Comparison of ENCODE assay signal across 8 cellular contexts in genomic region chr7:107170051-107170661, GRCh38. TPM values are rescaled to one million over a fixed set of nuclear protein-coding genes. Genes with fewer than 3 reads are reported as not detected.
DNase-seq lines count a peak whose midpoint lies in the region; ATAC-seq, FAIRE-seq and TF ChIP-seq lines count a peak whose summit lies in the region.

No MANE protein-coding gene starts in this region.

- peak overlapping the region; percentile 91 for H3K4me3 ChIP-seq in SK-N-MC
- peak overlapping the region; percentile 65 for H3K4me3 ChIP-seq in fibroblast of pulmonary artery (replicated peaks; ENCODE audit: low read depth, low read length)
- peak overlapping the region; percentile 87 for H3K4me3 ChIP-seq in retinal pigment epithelial cell (ENCODE audit: low read length)

- ATAC-seq in GM18519 (IDR thresholded peaks at IDR 0.05; ENCODE audit: low FRiP score, unreplicated experiment) = no peak
- no peak for ATAC-seq in HG03095 (IDR thresholded peaks at IDR 0.05; ENCODE audit: unreplicated experiment)
- no peak for ATAC-seq in GM18867 (IDR thresholded peaks at IDR 0.05; ENCODE audit: unreplicated experiment)
- no peak for ATAC-seq in GM18502 (IDR thresholded peaks at IDR 0.05; ENCODE audit: poor library complexity, unreplicated experiment)

- TF ChIP-seq CTCF in fibroblast of pulmonary artery (IDR thresholded peaks at IDR 0.05; ENCODE audit: low read length, missing control alignments) (no peak), retinal pigment epithelial cell (conservative IDR thresholded peaks at IDR 0.05; ENCODE audit: low read depth, low read length) (no peak)

- no peaks in the 10 kb centered on the region for H3K9me3 ChIP-seq in SK-N-MC (ENCODE audit: low read depth, low read length)

- peak; percentile 43 for FAIRE-seq in GM12891 (lab: Jason Lieb, UNC)

- peak overlapping the region; percentile 86 for H3K9ac ChIP-seq in SK-N-MC (ENCODE audit: insufficient read length)

- H3K36me3 ChIP-seq in SK-N-MC (ENCODE audit: insufficient read depth, low read length) = no peaks in the 10 kb centered on the region

- peak overlapping the region; percentile 87 for H3K27ac ChIP-seq in SK-N-MC

- DNase-seq in GM12891 (ENCODE audit: insufficient read length, low spot score) (no peak), SK-N-MC (ENCODE audit: low read depth, low spot score) (no peak), fibroblast of pulmonary artery (ENCODE audit: low read depth) (no peak), retinal pigment epithelial cell (ENCODE audit: low read depth) (no peak)

- TF ChIP-seq POLR2A in GM12891 (IDR thresholded peaks at IDR 0.05; ENCODE audit: low read depth, low read length) = no peak

TF ChIP-seq in GM12891, 5 proteins besides CTCF, POLR2A, EP300 and RAD21:
- no peak for TF ChIP-seq SPI1 (IDR thresholded peaks at IDR 0.05; ENCODE audit: low read depth, low read length)
- TF ChIP-seq PAX5 (IDR thresholded peaks at IDR 0.05; ENCODE audit: insufficient read depth, low read length, severe bottlenecking) = no peak

RNA-seq across cellular contexts. Expression of gene HBP1, which starts 1.4 kb away (rescaled TPM):
- polyA plus RNA-seq in GM12891 (2012; ENCODE audit: low read depth, missing spikeins) = 9.1 TPM
